In the genomic region with DNA sequence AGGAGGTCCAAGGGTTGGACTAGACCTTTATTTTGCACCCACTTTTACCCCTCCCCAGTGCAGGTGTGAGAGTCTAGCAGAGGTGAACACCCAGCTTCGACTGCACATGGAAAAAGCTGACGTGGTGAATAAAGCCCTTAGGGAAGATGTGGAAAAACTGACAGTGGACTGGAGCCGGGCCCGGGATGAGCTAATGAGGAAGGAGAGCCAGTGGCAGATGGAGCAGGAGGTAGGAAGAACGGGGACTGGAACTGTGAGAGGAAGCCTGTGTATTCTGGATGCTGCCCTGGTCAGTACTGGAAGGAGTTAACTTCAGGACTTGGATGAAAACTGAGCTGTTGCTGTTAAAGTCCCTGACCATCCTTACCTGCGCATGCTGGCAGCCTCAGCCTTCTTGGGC, we compare ENCODE assay signal across 19 cellular contexts. TPM values are rescaled to one million over a fixed set of nuclear protein-coding genes. Genes with fewer than 3 reads are reported as not detected.
DNase-seq lines count a peak whose midpoint lies in the region; ATAC-seq and TF ChIP-seq lines count a peak whose summit lies in the region.
"Had no signal": no experiment of that assay in that cellular context is flagged by ENCODE, and none has a peak within 500 bp of the region (broad histone marks: within the 10 kb centered on the region; RNA-seq: fewer than 3 reads in every experiment).

No MANE protein-coding gene starts in this region.

- H3K27me3 Mint-ChIP-seq in central memory CD8-positive, alpha-beta T cell = no peaks in the 10 kb centered on the region
- H3K27me3 Mint-ChIP-seq in nephron progenitor cell (ENCODE audit: low read depth, poor library complexity) (no peaks in the 10 kb centered on the region), type B pancreatic cell (no peaks in the 10 kb centered on the region)
- no peaks in the 10 kb centered on the region for H3K27me3 Mint-ChIP-seq in CD8-positive, alpha-beta memory T cell

- H3K4me1 Mint-ChIP-seq in central memory CD8-positive, alpha-beta T cell = peaks cover 6% of the 10 kb centered on the region
- H3K4me1 Mint-ChIP-seq in nephron progenitor cell = peaks cover 49% of the 10 kb centered on the region
- H3K4me1 Mint-ChIP-seq in type B pancreatic cell (ENCODE audit: unreplicated experiment) = peaks cover 32% of the 10 kb centered on the region
- H3K4me1 Mint-ChIP-seq in CD8-positive, alpha-beta memory T cell = peaks cover 5 to 7% (median 6%) of the 10 kb centered on the region in 3 donors
- H3K4me1 Mint-ChIP-seq: CD14-positive monocyte had no signal

- peaks cover 0 to 7% of the 10 kb centered on the region in 2 donors for H3K4me1 ChIP-seq in right atrium auricular region
- peaks cover 9 to 66% (median 57%) of the 10 kb centered on the region in 10 experiments for H3K4me1 ChIP-seq in BLaER1 treated with 17β-estradiol and CSF1 and Interleukin-3, amounts not matched to agents 10 nM and 100 nM
- H3K4me1 ChIP-seq in CD8-positive, alpha-beta memory T cell (ENCODE audit: insufficient read depth, low read length) = no peaks in the 10 kb centered on the region

- ATAC-seq in Right ventricle myocardium inferior = peak; percentile 29
- no peak for ATAC-seq in central memory CD8-positive, alpha-beta T cell (replicated peaks; ENCODE audit: extremely low read depth, poor library complexity, severe bottlenecking)

- CTCF ChIA-PET in CD8-positive, alpha-beta memory T cell (lab: Charles Lee) = interaction anchor here (0.7 to 1.2 kb wide), 3 partner anchors 18 to 135 kb away, joined by 3 read pairs; no protein-coding TSS in a partner anchor

- H3K36me3 ChIP-seq in right atrium auricular region = peaks cover 29% of the 10 kb centered on the region
- peaks cover 54 to 90% (median 64%) of the 10 kb centered on the region in 11 experiments for H3K36me3 ChIP-seq in BLaER1 treated with 17β-estradiol and CSF1 and Interleukin-3, amounts not matched to agents 10 nM and 100 nM
- H3K36me3 ChIP-seq in CD8-positive, alpha-beta memory T cell (ENCODE audit: insufficient read depth, low read length) = no peaks in the 10 kb centered on the region

- peak overlapping the region in 9 of 11 experiments; percentile 6 to 79 (median 63); a peak in 16 of 22 replicates for H3K4me2 ChIP-seq in BLaER1 treated with 17β-estradiol and CSF1 and Interleukin-3, amounts not matched to agents 10 nM and 100 nM
- H3K4me2 ChIP-seq: KMS-11 had no signal

- DNase-seq in Right ventricle myocardium inferior (ENCODE audit: missing footprints) = no peak
- DNase-seq in right atrium auricular region (ENCODE audit: low spot score) = no peak
- DNase-seq in central memory CD8-positive, alpha-beta T cell (ENCODE audit: low spot score in 2 of 2) = no peak
- DNase-seq in nephron progenitor cell = no peak
- no peak for DNase-seq in type B pancreatic cell (ENCODE audit: extremely low spot score, unreplicated experiment)
- no peak for DNase-seq in CD8-positive, alpha-beta memory T cell
- no peak for DNase-seq in HT-29 (ENCODE audit: low spot score)
- DNase-seq: Caco-2, EL, GOT3, NCI-H1436 treated with DMSO at 0.1 percent for 48 hours, NCI-H2081, NCI-H774, RPMI8226 had no signal

- POLR2A ChIA-PET in CD8-positive, alpha-beta memory T cell (lab: Charles Lee) = no interaction called here

- no peak overlapping the region for H3K4me3 ChIP-seq in right atrium auricular region
- H3K4me3 ChIP-seq in BLaER1 treated with 17β-estradiol and CSF1 and Interleukin-3, amounts not matched to agents 10 nM and 100 nM = no peak overlapping the region
- H3K4me3 ChIP-seq in CD8-positive, alpha-beta memory T cell (ENCODE audit: low read length) = no peak overlapping the region

- H3K36me3 Mint-ChIP-seq in central memory CD8-positive, alpha-beta T cell (ENCODE audit: insufficient read depth) = peaks cover 4% of the 10 kb centered on the region
- H3K36me3 Mint-ChIP-seq in nephron progenitor cell (ENCODE audit: low read depth) (peaks cover 57% of the 10 kb centered on the region), type B pancreatic cell (peaks cover 42% of the 10 kb centered on the region)
- peaks cover 0 to 63% (median 5%) of the 10 kb centered on the region in 3 donors for H3K36me3 Mint-ChIP-seq in CD8-positive, alpha-beta memory T cell

- no peaks in the 10 kb centered on the region for H3K9me3 Mint-ChIP-seq in central memory CD8-positive, alpha-beta T cell
- H3K9me3 Mint-ChIP-seq in nephron progenitor cell (no peaks in the 10 kb centered on the region), type B pancreatic cell (no peaks in the 10 kb centered on the region)
- H3K9me3 Mint-ChIP-seq in CD8-positive, alpha-beta memory T cell = no peaks in the 10 kb centered on the region
- H3K9me3 Mint-ChIP-seq: CD14-positive monocyte had no signal

- peak overlapping the region in 6 of 11 experiments; percentile 0 to 32 (median 17); a peak in 4 of 22 replicates for H3K9ac ChIP-seq in BLaER1 treated with 17β-estradiol and CSF1 and Interleukin-3, amounts not matched to agents 10 nM and 100 nM
- H3K9ac ChIP-seq: KMS-11 had no signal

- no peak overlapping the region for H3K27ac ChIP-seq in right atrium auricular region
- H3K27ac ChIP-seq in BLaER1 treated with 17β-estradiol and CSF1 and Interleukin-3, amounts not matched to agents 10 nM and 100 nM = peak overlapping the region in 2 of 11 experiments; percentile 35 to 37; a peak in 2 of 22 replicates
- no peak overlapping the region for H3K27ac ChIP-seq in CD8-positive, alpha-beta memory T cell (ENCODE audit: low read depth, low read length)
- H3K27ac ChIP-seq: KMS-11 had no signal

- peaks cover 6 to 33% (median 22%) of the 10 kb centered on the region in 11 experiments; a peak in 17 of 22 replicates for H4K20me1 ChIP-seq in BLaER1 treated with 17β-estradiol and CSF1 and Interleukin-3, amounts not matched to agents 10 nM and 100 nM

- TF ChIP-seq CTCF in right atrium auricular region (IDR thresholded peaks at IDR 0.05) (no peak), nephron progenitor cell (IDR thresholded peaks at IDR 0.05) (no peak), type B pancreatic cell (conservative IDR thresholded peaks at IDR 0.05) (no peak)

- H3K27ac Mint-ChIP-seq in central memory CD8-positive, alpha-beta T cell (ENCODE audit: low read depth) = peak overlapping the region; percentile 16
- H3K27ac Mint-ChIP-seq in nephron progenitor cell (peak overlapping the region; percentile 86), type B pancreatic cell (no peak overlapping the region)
- peak overlapping the region in 3 of 8 donors; percentile 76 to 90 (median 86) for H3K27ac Mint-ChIP-seq in CD8-positive, alpha-beta memory T cell

- no peaks in the 10 kb centered on the region for H3K27me3 ChIP-seq in right atrium auricular region
- no peaks in the 10 kb centered on the region for H3K27me3 ChIP-seq in BLaER1 treated with 17β-estradiol and CSF1 and Interleukin-3, amounts not matched to agents 10 nM and 100 nM
- no peaks in the 10 kb centered on the region for H3K27me3 ChIP-seq in CD8-positive, alpha-beta memory T cell (ENCODE audit: insufficient read depth, low read length, poor library complexity, severe bottlenecking)

- no peak overlapping the region for H3K4me3 Mint-ChIP-seq in central memory CD8-positive, alpha-beta T cell
- H3K4me3 Mint-ChIP-seq in nephron progenitor cell = peak overlapping the region; percentile 44
- no peak overlapping the region for H3K4me3 Mint-ChIP-seq in type B pancreatic cell
- H3K4me3 Mint-ChIP-seq in CD8-positive, alpha-beta memory T cell = no peak overlapping the region

- H3K9me3 ChIP-seq in right atrium auricular region = no peaks in the 10 kb centered on the region
- H3K9me3 ChIP-seq in BLaER1 treated with 17β-estradiol and CSF1 and Interleukin-3, amounts not matched to agents 10 nM and 100 nM (replicated peaks in 1 of 11) = no peaks in the 10 kb centered on the region
- no peaks in the 10 kb centered on the region for H3K9me3 ChIP-seq in CD8-positive, alpha-beta memory T cell (ENCODE audit: low read length)
- H3K9me3 ChIP-seq: Caco-2 had no signal

- intact Hi-C loops in Right ventricle myocardium inferior (cut with DNase I) = loop anchor here (10.0 kb wide), 2 partner anchors 269 to 419 kb away; no protein-coding TSS in a partner anchor

RNA-seq across cellular contexts. Expression of a gene that starts 10.6 kb away (rescaled TPM):
- total RNA-seq in Right ventricle myocardium inferior (15.9 TPM), right atrium auricular region (10 to 100 TPM; 13.0 to 18.9 TPM), type B pancreatic cell (ENCODE audit: low replicate concordance) (48.7 and 57.1 TPM in 2 replicates)
- total RNA-seq in CD8-positive, alpha-beta memory T cell = 10 to 100 TPM; 34.8 to 42.2 TPM
- polyA plus RNA-seq in CD8-positive, alpha-beta memory T cell = 17.2 TPM
- total RNA-seq in HT-29 (2014; rRNA removed; shearing (Covaris generic)) = 19.2 and 30.2 TPM in 2 replicates

RNA-seq across cellular contexts. Expression of a gene that starts 27.9 kb away (rescaled TPM):
- 0.08 TPM for total RNA-seq in Right ventricle myocardium inferior
- total RNA-seq in right atrium auricular region = 1 to 10 TPM in 1 of 2 donors, under 1 TPM in 1; 0.70 to 2.6 TPM
- 1.3 TPM in 1 of 2 replicates, not detected in the other for total RNA-seq in type B pancreatic cell (ENCODE audit: low replicate concordance)
- not detected for total RNA-seq in CD8-positive, alpha-beta memory T cell
- polyA plus RNA-seq in CD8-positive, alpha-beta memory T cell = not detected
- total RNA-seq in HT-29 (2014; rRNA removed; shearing (Covaris generic)) = not detected in 2 replicates
- total RNA-seq: Caco-2, NCI-H460, SK-MEL-5 had no signal
- polyA plus RNA-seq: CD14-positive monocyte had no signal

RNA-seq across cellular contexts. Expression of a gene that starts 54.2 kb away (rescaled TPM):
- total RNA-seq in Right ventricle myocardium inferior (148 TPM), right atrium auricular region (10 to 100 TPM; 33.2 to 53.9 TPM), type B pancreatic cell (ENCODE audit: low replicate concordance) (41.3 and 62.4 TPM in 2 replicates)
- total RNA-seq in CD8-positive, alpha-beta memory T cell = 10 to 100 TPM; 64.5 to 71.0 TPM
- polyA plus RNA-seq in CD8-positive, alpha-beta memory T cell = 14.3 TPM
- total RNA-seq in HT-29 (2014; rRNA removed; shearing (Covaris generic)) = 39.1 and 57.3 TPM in 2 replicates
